In genomic region chr10:8100366-8100765, GRCh38 we compare ENCODE assay signal across 10 cellular contexts. TPM values are rescaled to one million over a fixed set of nuclear protein-coding genes. Genes with fewer than 3 reads are reported as not detected.
"Had no signal": no experiment of that assay in that cellular context is flagged by ENCODE, and none has a peak within 500 bp of the region (broad histone marks: within the 10 kb centered on the region; RNA-seq: fewer than 3 reads in every experiment).

No MANE protein-coding gene starts in this region.

- H3K36me3 Mint-ChIP-seq: IgD-negative memory B cell had no signal

- H3K27ac Mint-ChIP-seq: IgD-negative memory B cell had no signal

- H3K4me2 ChIP-seq: KMS-11 had no signal

- H3K4me3 ChIP-seq: K562 had no signal

- H3K27ac ChIP-seq: HL-60, KMS-11 had no signal

- H3K4me1 Mint-ChIP-seq: IgD-negative memory B cell had no signal

- H3K4me3 Mint-ChIP-seq: IgD-negative memory B cell had no signal

- H3K9me3 Mint-ChIP-seq: IgD-negative memory B cell had no signal

- DNase-seq: IMR-90, Karpas-422, KBM-7, KG1 had no signal

- FAIRE-seq: HepG2, HTR-8/SVneo, K562 had no signal

- H3K9ac ChIP-seq: KMS-11 had no signal

RNA-seq across cellular contexts. Expression of gene GATA3, which starts 45.9 kb away (rescaled TPM):
- total RNA-seq: HepG2, IMR-90 had no signal
- polyA plus RNA-seq: HepG2 had no signal
